ENCODE assay signal across 1 cellular context in genomic region chr6:20808984-20809383, GRCh38.
TF ChIP-seq lines count a peak whose summit lies in the region.

No MANE protein-coding gene starts in this region.

TF ChIP-seq in WTC11, 78 proteins besides CTCF, POLR2A, EP300 and RAD21 (continued from another document):
- TF ChIP-seq, protein P1, sequence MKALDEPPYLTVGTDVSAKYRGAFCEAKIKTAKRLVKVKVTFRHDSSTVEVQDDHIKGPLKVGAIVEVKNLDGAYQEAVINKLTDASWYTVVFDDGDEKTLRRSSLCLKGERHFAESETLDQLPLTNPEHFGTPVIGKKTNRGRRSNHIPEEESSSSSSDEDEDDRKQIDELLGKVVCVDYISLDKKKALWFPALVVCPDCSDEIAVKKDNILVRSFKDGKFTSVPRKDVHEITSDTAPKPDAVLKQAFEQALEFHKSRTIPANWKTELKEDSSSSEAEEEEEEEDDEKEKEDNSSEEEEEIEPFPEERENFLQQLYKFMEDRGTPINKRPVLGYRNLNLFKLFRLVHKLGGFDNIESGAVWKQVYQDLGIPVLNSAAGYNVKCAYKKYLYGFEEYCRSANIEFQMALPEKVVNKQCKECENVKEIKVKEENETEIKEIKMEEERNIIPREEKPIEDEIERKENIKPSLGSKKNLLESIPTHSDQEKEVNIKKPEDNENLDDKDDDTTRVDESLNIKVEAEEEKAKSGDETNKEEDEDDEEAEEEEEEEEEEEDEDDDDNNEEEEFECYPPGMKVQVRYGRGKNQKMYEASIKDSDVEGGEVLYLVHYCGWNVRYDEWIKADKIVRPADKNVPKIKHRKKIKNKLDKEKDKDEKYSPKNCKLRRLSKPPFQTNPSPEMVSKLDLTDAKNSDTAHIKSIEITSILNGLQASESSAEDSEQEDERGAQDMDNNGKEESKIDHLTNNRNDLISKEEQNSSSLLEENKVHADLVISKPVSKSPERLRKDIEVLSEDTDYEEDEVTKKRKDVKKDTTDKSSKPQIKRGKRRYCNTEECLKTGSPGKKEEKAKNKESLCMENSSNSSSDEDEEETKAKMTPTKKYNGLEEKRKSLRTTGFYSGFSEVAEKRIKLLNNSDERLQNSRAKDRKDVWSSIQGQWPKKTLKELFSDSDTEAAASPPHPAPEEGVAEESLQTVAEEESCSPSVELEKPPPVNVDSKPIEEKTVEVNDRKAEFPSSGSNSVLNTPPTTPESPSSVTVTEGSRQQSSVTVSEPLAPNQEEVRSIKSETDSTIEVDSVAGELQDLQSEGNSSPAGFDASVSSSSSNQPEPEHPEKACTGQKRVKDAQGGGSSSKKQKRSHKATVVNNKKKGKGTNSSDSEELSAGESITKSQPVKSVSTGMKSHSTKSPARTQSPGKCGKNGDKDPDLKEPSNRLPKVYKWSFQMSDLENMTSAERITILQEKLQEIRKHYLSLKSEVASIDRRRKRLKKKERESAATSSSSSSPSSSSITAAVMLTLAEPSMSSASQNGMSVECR (CRISPR knock-in tag; IDR thresholded peaks at IDR 0.05; ENCODE audit: borderline replicate concordance), result no peak
- TF ChIP-seq ATF3 (CRISPR knock-in tag; conservative IDR thresholded peaks at IDR 0.05) (no peak), ZSCAN18 (CRISPR knock-in tag; IDR thresholded peaks at IDR 0.05) (no peak), STAT6 (CRISPR knock-in tag; conservative IDR thresholded peaks at IDR 0.05; ENCODE audit: low read depth) (no peak), ESRRA (CRISPR knock-in tag; IDR thresholded peaks at IDR 0.05; ENCODE audit: borderline replicate concordance) (no peak), MXD4 (CRISPR knock-in tag; IDR thresholded peaks at IDR 0.05; ENCODE audit: borderline replicate concordance) (no peak), NR1H2 (CRISPR knock-in tag; IDR thresholded peaks at IDR 0.05) (no peak), CDX4 (CRISPR knock-in tag; IDR thresholded peaks at IDR 0.05; ENCODE audit: borderline replicate concordance) (no peak), FOXP4 (CRISPR knock-in tag; IDR thresholded peaks at IDR 0.05) (no peak)
